ENCODE assay signal across 2 cellular contexts in genomic region chr1:101364370-101365120, GRCh38.
TF ChIP-seq lines count a peak whose summit lies in the region.

No MANE protein-coding gene starts in this region.

TF ChIP-seq in GM23338, 12 proteins besides CTCF, POLR2A, EP300 and RAD21:
- no peak for TF ChIP-seq REST (IDR thresholded peaks at IDR 0.05; ENCODE audit: unreplicated experiment)

TF ChIP-seq in IMR-90, 13 proteins besides CTCF, POLR2A, EP300 and RAD21:
- TF ChIP-seq MXI1 (IDR thresholded peaks at IDR 0.05; ENCODE audit: borderline replicate concordance, low read depth, low read length), result no peak
- no peak for TF ChIP-seq RCOR1 (IDR thresholded peaks at IDR 0.05; ENCODE audit: insufficient replicate concordance, low read length)
- no peak for TF ChIP-seq CEBPB (IDR thresholded peaks at IDR 0.05; ENCODE audit: low read depth, low read length)
- TF ChIP-seq SMC3 (IDR thresholded peaks at IDR 0.05; ENCODE audit: low read depth, low read length), result no peak
- TF ChIP-seq MAZ (IDR thresholded peaks at IDR 0.05; ENCODE audit: borderline replicate concordance, low read depth, low read length), result no peak
- TF ChIP-seq RFX5 (IDR thresholded peaks at IDR 0.05; ENCODE audit: low read depth, low read length), result no peak
- no peak for TF ChIP-seq CHD1 (IDR thresholded peaks at IDR 0.05; ENCODE audit: low read depth, low read length)
- no peak for TF ChIP-seq USF2 (IDR thresholded peaks at IDR 0.05; ENCODE audit: low read depth, low read length)
- TF ChIP-seq MAFK (IDR thresholded peaks at IDR 0.05; ENCODE audit: low read depth, low read length), result no peak
- no peak for TF ChIP-seq NFE2L2 (IDR thresholded peaks at IDR 0.05; ENCODE audit: low read depth, low read length)
- TF ChIP-seq, protein P1, sequence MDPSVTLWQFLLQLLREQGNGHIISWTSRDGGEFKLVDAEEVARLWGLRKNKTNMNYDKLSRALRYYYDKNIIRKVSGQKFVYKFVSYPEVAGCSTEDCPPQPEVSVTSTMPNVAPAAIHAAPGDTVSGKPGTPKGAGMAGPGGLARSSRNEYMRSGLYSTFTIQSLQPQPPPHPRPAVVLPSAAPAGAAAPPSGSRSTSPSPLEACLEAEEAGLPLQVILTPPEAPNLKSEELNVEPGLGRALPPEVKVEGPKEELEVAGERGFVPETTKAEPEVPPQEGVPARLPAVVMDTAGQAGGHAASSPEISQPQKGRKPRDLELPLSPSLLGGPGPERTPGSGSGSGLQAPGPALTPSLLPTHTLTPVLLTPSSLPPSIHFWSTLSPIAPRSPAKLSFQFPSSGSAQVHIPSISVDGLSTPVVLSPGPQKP (IDR thresholded peaks at IDR 0.05; ENCODE audit: borderline replicate concordance, low read depth, low read length), result no peak
- TF ChIP-seq FOS (IDR thresholded peaks at IDR 0.05; ENCODE audit: low read depth, low read length), result no peak
- no peak for TF ChIP-seq BHLHE40 (IDR thresholded peaks at IDR 0.05; ENCODE audit: low read depth, low read length)
